8 cellular contexts compared by ENCODE assay signal in the genomic region with DNA sequence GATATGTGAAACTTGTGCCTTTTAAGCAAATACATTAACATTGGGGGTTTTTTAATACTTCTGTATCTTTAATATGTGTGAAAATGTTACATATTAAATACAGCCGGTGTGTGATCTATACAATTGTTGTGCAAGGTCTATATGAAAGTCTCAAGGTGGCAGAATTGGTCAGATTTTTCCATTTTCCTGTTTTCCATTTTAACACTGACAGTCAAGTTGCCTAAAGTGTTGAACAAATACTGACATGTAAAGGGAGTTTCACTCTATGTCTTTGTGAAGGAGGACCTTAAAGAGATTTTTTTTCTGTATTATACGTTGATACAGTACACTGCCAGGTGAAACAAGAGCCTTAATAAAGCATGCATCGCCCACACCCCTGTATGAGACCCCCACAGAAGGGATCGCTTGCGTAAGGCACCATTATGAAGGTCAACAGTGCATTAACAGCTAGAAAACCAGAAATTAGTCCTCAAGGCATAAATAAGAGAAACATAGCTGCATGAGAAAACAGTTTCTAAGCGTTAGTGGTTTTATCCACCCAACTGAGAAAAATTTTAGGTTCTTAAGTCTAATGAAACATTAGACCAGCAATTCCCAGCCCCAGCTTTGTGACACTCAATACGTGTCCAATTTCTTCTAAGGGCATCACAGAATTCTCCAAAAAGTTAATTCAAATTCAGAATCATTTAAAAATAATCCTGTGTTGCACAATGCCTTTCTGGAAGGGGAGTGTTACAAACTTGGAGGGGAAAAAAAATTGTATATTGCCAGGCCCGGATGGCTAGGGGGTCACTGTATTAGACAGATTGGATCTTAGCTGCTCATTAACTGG. TPM values are rescaled to one million over a fixed set of nuclear protein-coding genes. Genes with fewer than 3 reads are reported as not detected.
DNase-seq lines count a peak whose midpoint lies in the region; ATAC-seq and TF ChIP-seq lines count a peak whose summit lies in the region.

No MANE protein-coding gene starts in this region.

- peaks cover 47% of the 10 kb centered on the region for H3K36me3 Mint-ChIP-seq in activated naive CD4-positive, alpha-beta T cell treated with anti-CD3 and anti-CD28 coated beads, Interleukin-2, amount 50 U/mL, for 24 hours

- no peak for DNase-seq in activated naive CD4-positive, alpha-beta T cell (lab: John Stamatoyannopoulos, UW)
- DNase-seq in cardiac fibroblast (ENCODE audit: low read depth in 2 of 2): peak; percentile 47 to 56
- peak; percentile 25 to 51 for DNase-seq in lung microvascular endothelial cell (ENCODE audit: low read depth in 2 of 2)
- DNase-seq in upper lobe of left lung: no peak
- no peak for DNase-seq in GM13976 (ENCODE audit: low spot score)
- DNase-seq in amygdala (lab: John Stamatoyannopoulos, UW): no peak
- DNase-seq in activated CD4-positive, alpha-beta T cell treated with anti-CD3 and anti-CD28 coated beads for 1 hour: no peak

- 62 to 63% methylated on average over 8 of the region's 8 CpGs for WGBS in upper lobe of left lung, 2 donors

- H3K27me3 ChIP-seq in upper lobe of left lung: no peaks in the 10 kb centered on the region

- in situ Hi-C loops in GM13976 (cut with MboI; ENCODE audit: low sequenced_read_pairs, unreplicated experiment): no loop called here

- peak overlapping the region; percentile 91 for H3K27ac Mint-ChIP-seq in activated naive CD4-positive, alpha-beta T cell treated with anti-CD3 and anti-CD28 coated beads, Interleukin-2, amount 50 U/mL, for 24 hours

- H3K9me3 Mint-ChIP-seq in activated naive CD4-positive, alpha-beta T cell treated with anti-CD3 and anti-CD28 coated beads, Interleukin-2, amount 50 U/mL, for 24 hours: no peaks in the 10 kb centered on the region

- peaks cover 61 to 77% (median 65%) of the 10 kb centered on the region in 4 donors for H3K4me1 ChIP-seq in upper lobe of left lung

- peak overlapping the region; percentile 65 for H3K4me3 Mint-ChIP-seq in activated naive CD4-positive, alpha-beta T cell treated with anti-CD3 and anti-CD28 coated beads, Interleukin-2, amount 50 U/mL, for 24 hours

- peaks cover 76% of the 10 kb centered on the region for H3K4me1 Mint-ChIP-seq in activated naive CD4-positive, alpha-beta T cell treated with anti-CD3 and anti-CD28 coated beads, Interleukin-2, amount 50 U/mL, for 24 hours

- H3K27ac ChIP-seq in upper lobe of left lung: peak overlapping the region; percentile 100

- TF ChIP-seq CTCF in cardiac fibroblast (IDR thresholded peaks at IDR 0.05; ENCODE audit: low read depth, low read length) (no peak), upper lobe of left lung (IDR thresholded peaks at IDR 0.05) (no peak), GM13976 (IDR thresholded peaks at IDR 0.05; ENCODE audit: borderline replicate concordance, control extremely low read depth, extremely low read depth, insufficient read depth, missing control alignments) (no peak)

- TF ChIP-seq EP300 in upper lobe of left lung (IDR thresholded peaks at IDR 0.05): no peak

- H3K9me3 ChIP-seq in upper lobe of left lung: no peaks in the 10 kb centered on the region

- peaks cover 30 to 89% (median 50%) of the 10 kb centered on the region in 4 donors for H3K36me3 ChIP-seq in upper lobe of left lung

- TF ChIP-seq POLR2A in upper lobe of left lung (IDR thresholded peaks at IDR 0.05): no peak

- no peaks in the 10 kb centered on the region for H3K27me3 Mint-ChIP-seq in activated naive CD4-positive, alpha-beta T cell treated with anti-CD3 and anti-CD28 coated beads, Interleukin-2, amount 50 U/mL, for 24 hours

- H3K4me3 ChIP-seq in cardiac fibroblast (replicated peaks in 1 of 2; ENCODE audit: low read depth in 2 of 2, low read length in 2 of 2) (peak overlapping the region in 1 of 2 donors; percentile 3), upper lobe of left lung (peak overlapping the region in 2 of 4 donors; percentile 10 to 67)

- no peak for ATAC-seq in upper lobe of left lung (ENCODE audit: low FRiP score in 2 of 2)

RNA-seq across cellular contexts. Expression of a gene that starts 6.9 kb away (rescaled TPM):
- total RNA-seq in lung microvascular endothelial cell (63.2 and 170 TPM in 2 replicates), upper lobe of left lung (100 to 1,000 TPM; 164 to 439 (median 249) TPM)

Comparison
In these comparisons a context has a peak if more than half of its experiments do, and no peak if none do; other contexts are left out.
1. DNase-seq: peak in cardiac fibroblast (2 of 2) and lung microvascular endothelial cell (2 of 2); none in activated naive CD4-positive, alpha-beta T cell (0 of 4), upper lobe of left lung (0 of 2), GM13976 (single experiment), amygdala (0 of 56) and activated CD4-positive, alpha-beta T cell treated with anti-CD3 and anti-CD28 coated beads for 1 hour (single experiment).